Comparison of ENCODE assay signal across 35 cellular contexts in genomic region chr19:31819837-31820236, GRCh38.
"Had no signal": no experiment of that assay in that cellular context is flagged by ENCODE, and none has a peak within 500 bp of the region (broad histone marks: within the 10 kb centered on the region; RNA-seq: fewer than 3 reads in every experiment).

No MANE protein-coding gene starts in this region.

- H3K27me3 Mint-ChIP-seq: activated B cell treated with CpG ODN at 0.5 μM for 24 hours; activated CD8-positive, alpha-beta T cell treated with anti-CD3 and anti-CD28 coated beads for 36 hours; activated naive CD4-positive, alpha-beta T cell treated with anti-CD3 and anti-CD28 coated beads, Interleukin-2, amount 50 U/mL, for 24 hours; activated naive CD8-positive, alpha-beta T cell treated with anti-CD3 and anti-CD28 coated beads for 36 hours; central memory CD8-positive, alpha-beta T cell; dendritic cell treated with granulocyte-macrophage colony-stimulating factor and Interleukin-4, amounts not matched to agents 40 ng/mL and 50 ng/mL, for 4 days; T-helper 17 cell had no signal

- H3K4me3 ChIP-seq: adrenal gland, body of pancreas, breast epithelium, cardiac muscle cell, coronary artery, dorsolateral prefrontal cortex, gastrocnemius medialis, heart left ventricle had no signal

- H3K36me3 Mint-ChIP-seq: activated naive CD4-positive, alpha-beta T cell treated with anti-CD3 and anti-CD28 coated beads, Interleukin-2, amount 50 U/mL, for 24 hours; activated naive CD8-positive, alpha-beta T cell treated with anti-CD3 and anti-CD28 coated beads for 36 hours had no signal

- DNase-seq: activated B cell treated with CpG ODN at 0.5 μM for 24 hours; activated CD4-positive, alpha-beta T cell treated with anti-CD3 and anti-CD28 coated beads for 48 hours; activated CD4-positive, alpha-beta T cell treated with anti-CD3 and anti-CD28 coated beads, Interleukin-2, amount 50 U/mL, for 1 hour; activated CD4-positive, alpha-beta T cell treated with anti-CD3 and anti-CD28 coated beads, Interleukin-2, amount 50 U/mL, for 48 hours; activated CD8-positive, alpha-beta memory T cell treated with anti-CD3 and anti-CD28 coated beads for 24 hours; activated CD8-positive, alpha-beta T cell treated with anti-CD3 and anti-CD28 coated beads for 36 hours; activated effector memory CD4-positive, alpha-beta T cell treated with anti-CD3 and anti-CD28 coated beads, Interleukin-2, amount 50 U/mL, for 16 hours; activated naive CD4-positive, alpha-beta T cell treated with anti-CD3 and anti-CD28 coated beads for 36 hours; activated naive CD8-positive, alpha-beta T cell treated with anti-CD3 and anti-CD28 coated beads for 36 hours; activated naive CD8-positive, alpha-beta T cell treated with anti-CD3 and anti-CD28 coated beads, Interleukin-2, amount 50 U/mL, for 24 hours; activated T-cell treated with anti-CD3 and anti-CD28 coated beads, Interleukin-2, amount 50 U/mL, for 4 hours; adrenal gland; amygdala; aorta; body of pancreas; dorsolateral prefrontal cortex; effector memory CD4-positive, alpha-beta T cell; foreskin keratinocyte; gastrocnemius medialis; glutamatergic neuron; heart left ventricle; T-helper 1 cell; T-helper 17 cell had no signal

- H3K4me1 Mint-ChIP-seq: activated B cell treated with CpG ODN at 0.5 μM for 24 hours; activated naive CD4-positive, alpha-beta T cell treated with anti-CD3 and anti-CD28 coated beads, Interleukin-2, amount 50 U/mL, for 24 hours; activated naive CD8-positive, alpha-beta T cell treated with anti-CD3 and anti-CD28 coated beads for 36 hours; activated naive CD8-positive, alpha-beta T cell treated with anti-CD3 and anti-CD28 coated beads, Interleukin-2, amount 50 U/mL, for 24 hours; central memory CD8-positive, alpha-beta T cell; T-helper 17 cell had no signal

- H3K27ac Mint-ChIP-seq: activated B cell treated with CpG ODN at 0.5 μM for 24 hours; activated CD8-positive, alpha-beta T cell treated with anti-CD3 and anti-CD28 coated beads for 36 hours; activated naive CD4-positive, alpha-beta T cell treated with anti-CD3 and anti-CD28 coated beads for 36 hours; activated naive CD4-positive, alpha-beta T cell treated with anti-CD3 and anti-CD28 coated beads, Interleukin-2, amount 50 U/mL, for 24 hours; activated naive CD8-positive, alpha-beta T cell treated with anti-CD3 and anti-CD28 coated beads for 36 hours; activated naive CD8-positive, alpha-beta T cell treated with anti-CD3 and anti-CD28 coated beads, Interleukin-2, amount 50 U/mL, for 24 hours; activated T-helper 2 cell treated with anti-CD3 and anti-CD28 coated beads, Interferon-gamma antibody, Interleukin-2, Interleukin-4, amounts not matched to agents 10 μg/mL and 5 μg/mL and 100 μg/mL, durations not matched to agents 14 hours and 24 hours and 36 hours; dendritic cell treated with granulocyte-macrophage colony-stimulating factor and Interleukin-4, amounts not matched to agents 40 ng/mL and 50 ng/mL, for 4 days; T-helper 17 cell; T-helper 2 cell treated with Interferon-gamma antibody and Interleukin-4, amounts not matched to agents 5 μg/mL and 100 μg/mL, for 36 hours had no signal

- H3K27me3 ChIP-seq: adrenal gland, body of pancreas, breast epithelium, cardiac muscle cell, foreskin keratinocyte, gastrocnemius medialis, heart left ventricle had no signal

- ATAC-seq: activated CD4-positive, CD25-positive, alpha-beta regulatory T cell treated with anti-CD3 and anti-CD28 coated beads, Interleukin-2, amount 50 U/mL, for 24 hours; activated CD8-positive, alpha-beta T cell treated with anti-CD3 and anti-CD28 coated beads for 36 hours; activated naive CD8-positive, alpha-beta T cell treated with anti-CD3 and anti-CD28 coated beads, Interleukin-2, amount 50 U/mL, for 24 hours; activated T-cell treated with anti-CD3 and anti-CD28 coated beads, Interleukin-2, amount 50 U/mL, for 4 hours; body of pancreas; esophagus mucosa; foreskin keratinocyte; gastrocnemius medialis; heart left ventricle; T-helper 17 cell had no signal

- H3K9me3 ChIP-seq: adrenal gland, body of pancreas, breast epithelium, gastrocnemius medialis, heart left ventricle had no signal

- H3K4me1 ChIP-seq: adrenal gland, body of pancreas, breast epithelium, foreskin keratinocyte, gastrocnemius medialis had no signal

- H3K4me3 Mint-ChIP-seq: activated B cell treated with CpG ODN at 0.5 μM for 24 hours; activated CD8-positive, alpha-beta T cell treated with anti-CD3 and anti-CD28 coated beads for 36 hours; activated naive CD4-positive, alpha-beta T cell treated with anti-CD3 and anti-CD28 coated beads for 36 hours; activated naive CD4-positive, alpha-beta T cell treated with anti-CD3 and anti-CD28 coated beads, Interleukin-2, amount 50 U/mL, for 24 hours; activated naive CD8-positive, alpha-beta T cell treated with anti-CD3 and anti-CD28 coated beads for 36 hours; activated naive CD8-positive, alpha-beta T cell treated with anti-CD3 and anti-CD28 coated beads, Interleukin-2, amount 50 U/mL, for 24 hours; activated T-cell treated with anti-CD3 and anti-CD28 coated beads, Interleukin-2, amount 50 U/mL, for 4 hours; central memory CD8-positive, alpha-beta T cell; dendritic cell treated with granulocyte-macrophage colony-stimulating factor and Interleukin-4, amounts not matched to agents 40 ng/mL and 50 ng/mL, for 4 days; T-helper 17 cell; T-helper 2 cell treated with Interferon-gamma antibody and Interleukin-4, amounts not matched to agents 5 μg/mL and 100 μg/mL, for 36 hours had no signal

- H3K36me3 ChIP-seq: adrenal gland, breast epithelium, cardiac muscle cell, gastrocnemius medialis, heart left ventricle, WERI-Rb-1 had no signal

- H3K9me3 Mint-ChIP-seq: activated naive CD4-positive, alpha-beta T cell treated with anti-CD3 and anti-CD28 coated beads for 36 hours; activated naive CD4-positive, alpha-beta T cell treated with anti-CD3 and anti-CD28 coated beads, Interleukin-2, amount 50 U/mL, for 24 hours; activated naive CD8-positive, alpha-beta T cell treated with anti-CD3 and anti-CD28 coated beads for 36 hours; dendritic cell treated with granulocyte-macrophage colony-stimulating factor and Interleukin-4, amounts not matched to agents 40 ng/mL and 50 ng/mL, for 4 days had no signal

- H3K27ac ChIP-seq: adrenal gland, body of pancreas, breast epithelium, cardiac muscle cell, coronary artery, dorsolateral prefrontal cortex, epithelial cell of prostate, foreskin keratinocyte, gastrocnemius medialis, heart left ventricle, WERI-Rb-1 had no signal
